In the genomic region with DNA sequence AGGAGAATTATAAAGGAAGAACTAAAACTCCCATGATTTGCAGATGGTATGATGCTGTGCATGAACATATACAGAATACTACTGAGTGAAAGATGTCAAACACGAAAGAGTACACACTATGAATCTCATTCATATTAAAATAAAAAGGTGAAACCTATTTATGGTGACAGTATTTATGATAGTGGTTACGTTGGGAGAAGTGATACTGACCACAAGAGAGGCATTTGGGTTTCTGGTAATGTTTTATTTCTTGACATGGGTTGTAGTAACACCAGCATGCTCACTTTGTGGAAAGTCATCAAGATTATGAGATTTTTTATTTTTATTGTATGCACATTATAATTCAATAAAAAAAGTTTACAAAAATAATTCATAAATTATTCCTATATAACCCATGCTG, we compare ENCODE assay signal across 28 cellular contexts.
DNase-seq lines count a peak whose midpoint lies in the region; ATAC-seq and TF ChIP-seq lines count a peak whose summit lies in the region.
"Had no signal": no experiment of that assay in that cellular context is flagged by ENCODE, and none has a peak within 500 bp of the region (broad histone marks: within the 10 kb centered on the region; RNA-seq: fewer than 3 reads in every experiment).

No MANE protein-coding gene starts in this region.

- no peak for TF ChIP-seq CTCF in left lung (IDR thresholded peaks at IDR 0.05)

- H3K4me2 ChIP-seq in Karpas-422 (ENCODE audit: low read depth, low read length, poor library complexity, severe bottlenecking), result no peak overlapping the region

- no peaks in the 10 kb centered on the region for H3K36me3 Mint-ChIP-seq in memory B cell
- H3K36me3 Mint-ChIP-seq: activated naive CD4-positive, alpha-beta T cell treated with anti-CD3 and anti-CD28 coated beads, Interleukin-2, amount 50 U/mL, for 24 hours; CD8-positive, alpha-beta memory T cell; natural killer cell had no signal

- peak; percentile 73 for DNase-seq in MV-4-11 (lab: John Stamatoyannopoulos, UW)
- no peak for DNase-seq in memory B cell (ENCODE audit: low spot score in 2 of 2)
- no peak for DNase-seq in left lung
- no peak for DNase-seq in Karpas-422
- DNase-seq: activated CD4-positive, alpha-beta T cell treated with anti-CD3 and anti-CD28 coated beads for 36 hours; amniotic stem cell; brain microvascular endothelial cell; CD8-positive, alpha-beta memory T cell; hippocampal formation; mucosa of descending colon; natural killer cell; NCI-H1417; NCI-H2029; NCI-H524 treated with DMSO at 0.1 percent for 48 hours; NK-92 treated with Interleukin-12 subunit alpha and Interleukin-12 subunit beta, amount 100 ng/mL, for 24 hours; occipital lobe; right lobe of liver; spleen; stimulated activated CD4-positive, alpha-beta T cell treated with anti-CD3 and anti-CD28 coated beads, Interleukin-2, amount 100 ng/mL, for 24 hours; thyroid gland had no signal

- H4K20me1 ChIP-seq in Karpas-422 (ENCODE audit: insufficient read depth, low read depth, low read length), result no peaks in the 10 kb centered on the region

- H3K9me3 ChIP-seq in left lung, result peaks cover 0 to 3% of the 10 kb centered on the region in 2 donors
- H3K9me3 ChIP-seq in Karpas-422 (ENCODE audit: low read length), result no peaks in the 10 kb centered on the region
- H3K9me3 ChIP-seq: mucosa of descending colon, prostate gland, right lobe of liver, thyroid gland, vagina had no signal

- peaks cover 3% of the 10 kb centered on the region for H3K9me3 Mint-ChIP-seq in memory B cell
- H3K9me3 Mint-ChIP-seq: activated naive CD4-positive, alpha-beta T cell treated with anti-CD3 and anti-CD28 coated beads, Interleukin-2, amount 50 U/mL, for 24 hours had no signal

- H3K27ac ChIP-seq in left lung (no peak overlapping the region), Karpas-422 (ENCODE audit: low read length) (no peak overlapping the region)
- H3K27ac ChIP-seq: brain microvascular endothelial cell, prostate gland, right lobe of liver, spleen, thyroid gland, vagina, VCaP had no signal

- intact Hi-C loops in left lung (cut with DNase I), result no loop called here

- TF ChIP-seq POLR2A in GM18505 (IDR thresholded peaks at IDR 0.05; ENCODE audit: borderline replicate concordance, extremely low read depth, insufficient read depth, insufficient read length), result no peak

- H3K27me3 Mint-ChIP-seq in memory B cell, result peaks cover 3% of the 10 kb centered on the region
- H3K27me3 Mint-ChIP-seq: activated CD4-positive, alpha-beta T cell treated with anti-CD3 and anti-CD28 coated beads for 36 hours had no signal

- peaks cover 5% of the 10 kb centered on the region; the same call in 1 of the 2 replicates for H3K9me2 ChIP-seq in Karpas-422 (replicated peaks; ENCODE audit: insufficient read depth, low read length)

- H3K36me3 ChIP-seq in left lung (no peaks in the 10 kb centered on the region), Karpas-422 (ENCODE audit: insufficient read depth, low read length) (no peaks in the 10 kb centered on the region)
- H3K36me3 ChIP-seq: brain microvascular endothelial cell, prostate gland, right lobe of liver, spleen, thyroid gland, vagina had no signal

- H2AFZ ChIP-seq in Karpas-422 (ENCODE audit: low read length), result no peak overlapping the region

- no peak overlapping the region for H3K27ac Mint-ChIP-seq in memory B cell
- H3K27ac Mint-ChIP-seq: activated CD4-positive, alpha-beta T cell treated with anti-CD3 and anti-CD28 coated beads for 36 hours; activated naive CD4-positive, alpha-beta T cell treated with anti-CD3 and anti-CD28 coated beads, Interleukin-2, amount 50 U/mL, for 24 hours; natural killer cell had no signal

- H3K4me1 ChIP-seq in left lung (no peaks in the 10 kb centered on the region), Karpas-422 (ENCODE audit: low read length) (peaks cover 4% of the 10 kb centered on the region; the same call in 1 of the 2 replicates)
- H3K4me1 ChIP-seq: prostate gland, right lobe of liver, spleen, thyroid gland, vagina had no signal

- H3K79me2 ChIP-seq in Karpas-422 (ENCODE audit: low read length), result no peaks in the 10 kb centered on the region

- H3K4me1 Mint-ChIP-seq in memory B cell, result peaks cover 7% of the 10 kb centered on the region
- H3K4me1 Mint-ChIP-seq: activated CD4-positive, alpha-beta T cell treated with anti-CD3 and anti-CD28 coated beads for 36 hours; activated naive CD4-positive, alpha-beta T cell treated with anti-CD3 and anti-CD28 coated beads, Interleukin-2, amount 50 U/mL, for 24 hours; CD8-positive, alpha-beta memory T cell; natural killer cell had no signal

- H3K27me3 ChIP-seq in left lung (no peaks in the 10 kb centered on the region), Karpas-422 (ENCODE audit: low read length) (no peaks in the 10 kb centered on the region)
- H3K27me3 ChIP-seq: brain microvascular endothelial cell, right lobe of liver, thyroid gland, vagina had no signal

- H3K4me3 ChIP-seq in left lung (no peak overlapping the region), Karpas-422 (ENCODE audit: low read length) (no peak overlapping the region)
- H3K4me3 ChIP-seq: mucosa of descending colon, prostate gland, right lobe of liver, spleen, thyroid gland, vagina had no signal

- H3K4me3 Mint-ChIP-seq in memory B cell, result no peak overlapping the region
- H3K4me3 Mint-ChIP-seq: activated CD4-positive, alpha-beta T cell treated with anti-CD3 and anti-CD28 coated beads for 36 hours; activated naive CD4-positive, alpha-beta T cell treated with anti-CD3 and anti-CD28 coated beads, Interleukin-2, amount 50 U/mL, for 24 hours; CD8-positive, alpha-beta memory T cell; natural killer cell had no signal

- ATAC-seq in GM18519 (IDR thresholded peaks at IDR 0.05; ENCODE audit: low FRiP score, unreplicated experiment), result peak; percentile 52
- peak; percentile 77 for ATAC-seq in HG02870 (IDR thresholded peaks at IDR 0.05; ENCODE audit: unreplicated experiment)
- peak; percentile 35 for ATAC-seq in memory B cell (ENCODE audit: low read depth)
- no peak for ATAC-seq in left lung
- no peak for ATAC-seq in HG03025 (IDR thresholded peaks at IDR 0.05; ENCODE audit: low FRiP score, unreplicated experiment)
- no peak for ATAC-seq in GM18505 (IDR thresholded peaks at IDR 0.05; ENCODE audit: unreplicated experiment)
- ATAC-seq: activated CD4-positive, alpha-beta T cell treated with anti-CD3 and anti-CD28 coated beads for 36 hours; mucosa of descending colon; natural killer cell; right lobe of liver had no signal

- no peak overlapping the region for H3K9ac ChIP-seq in Karpas-422 (ENCODE audit: low read length)

Comparison
In these comparisons a context has a peak if more than half of its experiments do, and no peak if none do; other contexts are left out.
1. ATAC-seq: peak in GM18519 (single experiment), HG02870 (single experiment) and memory B cell (single experiment); none in left lung (single experiment), HG03025 (single experiment) and GM18505 (single experiment).